Comparison of ENCODE assay signal across 34 cellular contexts in the genomic region with DNA sequence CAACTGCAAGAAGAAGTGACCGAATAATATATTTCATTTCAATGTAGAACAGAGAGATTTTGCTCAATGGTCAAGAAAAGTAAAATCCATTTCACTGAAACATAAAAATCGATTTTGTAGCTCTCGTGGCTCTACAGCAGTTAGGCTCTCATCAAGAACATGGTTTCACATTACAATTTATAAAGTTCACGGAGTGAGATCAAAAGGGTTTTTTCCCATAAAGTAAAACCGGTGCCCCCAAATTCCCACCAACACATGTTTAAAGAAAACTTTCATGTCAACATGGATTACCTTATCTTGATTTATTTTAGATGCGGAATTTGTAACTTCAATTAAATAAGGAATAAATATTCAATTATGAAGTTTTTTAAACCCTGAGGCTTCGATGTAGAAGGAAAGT.
"Had no signal": no experiment of that assay in that cellular context is flagged by ENCODE, and none has a peak within 500 bp of the region (broad histone marks: within the 10 kb centered on the region; RNA-seq: fewer than 3 reads in every experiment).

No MANE protein-coding gene starts in this region.

- DNase-seq: Karpas-422, Kasumi-1, KG1, MG63, MM.1S, MV-4-11, NCI-H1048, NCI-H1092, NCI-H1092 treated with DMSO at 0.1 percent for 48 hours, NCI-H1105, NCI-H1105 treated with DMSO at 0.1 percent for 48 hours, NCI-H1417, NCI-H1417 treated with DMSO at 0.1 percent for 48 hours, NCI-H1436, NCI-H1436 treated with DMSO at 0.1 percent for 48 hours, NCI-H146, NCI-H1694, NCI-H1694 treated with DMSO at 0.1 percent for 48 hours, NCI-H187, NCI-H1930, NCI-H2029, NCI-H2029 treated with DMSO at 0.1 percent for 48 hours, NCI-H2081, NCI-H2081 treated with DMSO at 0.1 percent for 48 hours, NCI-H2107, NCI-H2171, NCI-H2171 treated with DMSO at 0.1 percent for 48 hours, NCI-H2227 treated with DMSO at 0.1 percent for 48 hours, NCI-H226, NCI-H345, NCI-H446, NCI-H446 treated with DMSO at 0.1 percent for 48 hours, NCI-H524 had no signal

- H3K27ac ChIP-seq: KMS-11 had no signal

- H3K9me3 ChIP-seq: MG63 had no signal

- H3K36me3 ChIP-seq: MG63 had no signal

- H3K4me3 ChIP-seq: MG63 had no signal
